In the genomic region with DNA sequence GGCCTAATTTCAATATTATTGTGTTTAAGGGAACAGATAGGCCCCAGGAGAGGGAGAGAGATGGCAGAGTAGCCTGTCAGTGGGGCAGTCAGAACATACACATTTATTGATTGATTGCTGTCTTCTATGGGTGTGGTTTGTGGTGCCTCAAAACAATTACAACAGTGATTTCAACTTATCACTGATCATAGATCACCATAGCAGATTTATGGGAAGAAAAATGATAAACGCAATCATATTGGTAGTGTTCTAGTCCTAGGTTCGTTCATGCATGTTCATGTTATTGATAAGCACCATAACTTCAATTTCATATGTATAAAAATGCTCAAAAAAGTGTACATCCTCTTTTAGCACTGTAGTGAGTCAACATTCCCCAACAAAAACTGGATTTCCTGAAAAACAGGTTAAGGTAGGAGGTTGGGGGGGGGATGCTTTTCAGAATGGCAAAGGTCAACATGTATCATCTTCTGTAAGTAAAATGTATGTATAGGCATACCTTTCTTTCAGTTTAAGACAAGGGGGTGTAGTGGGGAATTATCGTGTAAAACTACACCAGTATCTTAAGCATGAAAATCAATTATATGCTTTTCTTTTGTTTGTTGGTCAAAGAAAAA, we compare ENCODE assay signal across 7 cellular contexts. TPM values are rescaled to one million over a fixed set of nuclear protein-coding genes. Genes with fewer than 3 reads are reported as not detected.
A peak's percentile ranks its signal among the peaks of the same experiment; 100 is the strongest.
DNase-seq lines count a peak whose midpoint lies in the region; ATAC-seq and TF ChIP-seq lines count a peak whose summit lies in the region.

No MANE protein-coding gene starts in this region.

- H3K9me2 ChIP-seq in hepatocyte (replicated peaks; ENCODE audit: insufficient read depth): no peaks in the 10 kb centered on the region

- POLR2A ChIA-PET in activated CD4-positive, alpha-beta memory T cell treated with anti-CD3 and anti-CD28 coated beads for 36 hours (lab: Charles Lee): interaction anchor here (0.7 to 1.5 kb wide), 6 partner anchors 23 to 506 kb away, joined by 3 to 5 read pairs (median 4); a partner anchor contains a TSS

- peaks cover 1% of the 10 kb centered on the region for H3K27me3 Mint-ChIP-seq in activated CD4-positive, alpha-beta memory T cell treated with anti-CD3 and anti-CD28 coated beads for 36 hours

- no peak for TF ChIP-seq CTCF in hepatocyte (IDR thresholded peaks at IDR 0.05; ENCODE audit: poor library complexity)

- CTCF ChIA-PET in activated CD4-positive, alpha-beta memory T cell treated with anti-CD3 and anti-CD28 coated beads for 36 hours (lab: Charles Lee): interaction anchor here (0.9 to 2.7 kb wide), 4 partner anchors 37 to 790 kb away, joined by 3 to 26 read pairs (median 7); no protein-coding TSS in a partner anchor

- H2AFZ ChIP-seq in hepatocyte: peak overlapping the region; percentile 85

- H3K4me2 ChIP-seq in hepatocyte: peak overlapping the region; percentile 77

- H3K27me3 ChIP-seq in HUES48 (ENCODE audit: control insufficient read depth, insufficient read depth, low read length) (no peaks in the 10 kb centered on the region), hepatocyte (no peaks in the 10 kb centered on the region)

- H3K36me3 ChIP-seq in HUES48 (ENCODE audit: control insufficient read depth, insufficient read depth, low read length): peaks cover 8% of the 10 kb centered on the region; the same call in 1 of the 2 replicates
- H3K36me3 ChIP-seq in hepatocyte (replicated peaks; ENCODE audit: insufficient read depth, low read depth): no peaks in the 10 kb centered on the region

- DNase-seq in activated CD4-positive, alpha-beta memory T cell treated with anti-CD3 and anti-CD28 coated beads for 36 hours: no peak
- DNase-seq in hepatocyte (ENCODE audit: low spot score): peak; percentile 14
- peak in 1 of 2 donors; percentile 56 for DNase-seq in stimulated activated effector memory CD8-positive, alpha-beta T cell treated with anti-CD3 and anti-CD28 coated beads, Interleukin-12 subunit alpha, Interleukin-12 subunit beta, amount 100 ng/mL, for 72 hours (ENCODE audit: low spot score in 2 of 2)
- DNase-seq in OCI-M2 (lab: John Stamatoyannopoulos, UW; ENCODE audit: unreplicated experiment): no peak
- no peak for DNase-seq in posterior vena cava (ENCODE audit: low spot score)

- H3K9me3 Mint-ChIP-seq in activated CD4-positive, alpha-beta memory T cell treated with anti-CD3 and anti-CD28 coated beads for 36 hours: no peaks in the 10 kb centered on the region
- no peaks in the 10 kb centered on the region for H3K9me3 Mint-ChIP-seq in stimulated activated effector memory CD8-positive, alpha-beta T cell treated with anti-CD3 and anti-CD28 coated beads, Interleukin-12 subunit alpha, Interleukin-12 subunit beta, amount 100 ng/mL, for 72 hours

- H3K27ac ChIP-seq in HUES48 (ENCODE audit: low read depth, low read length) (peak overlapping the region; percentile 99), hepatocyte (peak overlapping the region; percentile 95)

- H3K9me3 ChIP-seq in HUES48 (ENCODE audit: control insufficient read depth, insufficient read depth, low read length): no peaks in the 10 kb centered on the region
- no peaks in the 10 kb centered on the region for H3K9me3 ChIP-seq in hepatocyte (ENCODE audit: low read depth)

- H3K4me3 Mint-ChIP-seq in activated CD4-positive, alpha-beta memory T cell treated with anti-CD3 and anti-CD28 coated beads for 36 hours: peak overlapping the region; percentile 81
- peak overlapping the region; percentile 96 for H3K4me3 Mint-ChIP-seq in stimulated activated effector memory CD8-positive, alpha-beta T cell treated with anti-CD3 and anti-CD28 coated beads, Interleukin-12 subunit alpha, Interleukin-12 subunit beta, amount 100 ng/mL, for 72 hours

- peaks cover 25% of the 10 kb centered on the region for H4K20me1 ChIP-seq in hepatocyte (ENCODE audit: insufficient read depth, poor library complexity, severe bottlenecking)

- ATAC-seq in stimulated activated effector memory CD8-positive, alpha-beta T cell treated with anti-CD3 and anti-CD28 coated beads, Interleukin-12 subunit alpha, Interleukin-12 subunit beta, amount 100 ng/mL, for 72 hours: no peak
- no peak for ATAC-seq in HG03135 (IDR thresholded peaks at IDR 0.05; ENCODE audit: unreplicated experiment)

- H3K79me2 ChIP-seq in hepatocyte: peaks cover 41% of the 10 kb centered on the region

- H3K9ac ChIP-seq in HUES48 (ENCODE audit: low read depth, low read length): peak overlapping the region; percentile 96

- H3K4me1 ChIP-seq in HUES48 (ENCODE audit: control insufficient read depth, insufficient read depth, low read length) (peaks cover 20% of the 10 kb centered on the region), hepatocyte (ENCODE audit: insufficient read depth) (peaks cover 21% of the 10 kb centered on the region)

- H3K27ac Mint-ChIP-seq in activated CD4-positive, alpha-beta memory T cell treated with anti-CD3 and anti-CD28 coated beads for 36 hours: peak overlapping the region; percentile 91
- peak overlapping the region; percentile 98 for H3K27ac Mint-ChIP-seq in stimulated activated effector memory CD8-positive, alpha-beta T cell treated with anti-CD3 and anti-CD28 coated beads, Interleukin-12 subunit alpha, Interleukin-12 subunit beta, amount 100 ng/mL, for 72 hours

- H3K36me3 Mint-ChIP-seq in activated CD4-positive, alpha-beta memory T cell treated with anti-CD3 and anti-CD28 coated beads for 36 hours: peaks cover 18% of the 10 kb centered on the region
- H3K36me3 Mint-ChIP-seq in stimulated activated effector memory CD8-positive, alpha-beta T cell treated with anti-CD3 and anti-CD28 coated beads, Interleukin-12 subunit alpha, Interleukin-12 subunit beta, amount 100 ng/mL, for 72 hours: peaks cover 38% of the 10 kb centered on the region

- WGBS in hepatocyte (ENCODE audit: low lambda C conversion rate, missing lambda C conversion rate): 71% methylated on average over 3 of the region's 3 CpGs

- intact Hi-C loops in activated CD4-positive, alpha-beta memory T cell treated with anti-CD3 and anti-CD28 coated beads for 36 hours (cut with micrococcal nuclease): loop anchor here (1.0 to 5.0 kb wide), 9 partner anchors 8 to 924 kb away; a partner anchor contains a TSS
- intact Hi-C loops in posterior vena cava (cut with DNase I): no loop called here

- peaks cover 45% of the 10 kb centered on the region for H3K4me1 Mint-ChIP-seq in activated CD4-positive, alpha-beta memory T cell treated with anti-CD3 and anti-CD28 coated beads for 36 hours (ENCODE audit: low read depth)
- H3K4me1 Mint-ChIP-seq in stimulated activated effector memory CD8-positive, alpha-beta T cell treated with anti-CD3 and anti-CD28 coated beads, Interleukin-12 subunit alpha, Interleukin-12 subunit beta, amount 100 ng/mL, for 72 hours: peaks cover 54% of the 10 kb centered on the region

- H3K4me3 ChIP-seq in HUES48 (ENCODE audit: low read depth, low read length) (peak overlapping the region; percentile 77), hepatocyte (peak overlapping the region; percentile 30)

RNA-seq across cellular contexts. Expression of a gene that starts 1.0 kb away (rescaled TPM):
- total RNA-seq in activated CD4-positive, alpha-beta memory T cell treated with anti-CD3 and anti-CD28 coated beads for 36 hours: 10 to 100 TPM; 34.5 to 35.7 TPM
- total RNA-seq in hepatocyte: 33.8 and 40.4 TPM in 2 replicates
- 11.9 and 14.7 TPM in 2 replicates for polyA plus RNA-seq in hepatocyte
- 10 to 100 TPM; 29.8 to 38.1 TPM for total RNA-seq in posterior vena cava
